ENCODE assay signal across 8 cellular contexts in the genomic region with DNA sequence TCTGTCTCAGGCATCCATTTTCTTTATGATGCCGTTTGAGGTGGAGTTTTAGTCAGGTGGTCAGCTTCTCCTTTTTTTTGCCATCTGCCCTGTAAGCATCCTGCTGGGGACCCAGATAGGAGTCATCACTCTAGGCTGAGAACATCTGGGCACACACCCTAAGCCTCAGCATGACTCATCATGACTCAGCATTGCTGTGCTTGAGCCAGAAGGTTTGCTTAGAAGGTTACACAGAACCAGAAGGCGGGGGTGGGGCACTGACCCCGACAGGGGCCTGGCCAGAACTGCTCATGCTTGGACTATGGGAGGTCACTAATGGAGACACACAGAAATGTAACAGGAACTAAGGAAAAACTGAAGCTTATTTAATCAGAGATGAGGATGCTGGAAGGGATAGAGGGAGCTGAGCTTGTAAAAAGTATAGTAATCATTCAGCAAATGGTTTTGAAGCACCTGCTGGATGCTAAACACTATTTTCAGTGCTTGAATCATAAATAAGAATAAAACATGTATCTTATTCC. TPM values are rescaled to one million over a fixed set of nuclear protein-coding genes. Genes with fewer than 3 reads are reported as not detected.
A peak's percentile ranks its signal among the peaks of the same experiment; 100 is the strongest.
DNase-seq lines count a peak whose midpoint lies in the region; ATAC-seq, FAIRE-seq and TF ChIP-seq lines count a peak whose summit lies in the region.

No MANE protein-coding gene starts in this region.

- peak; percentile 14 for FAIRE-seq in GM12892 (lab: Jason Lieb, UNC)

- H3K27ac Mint-ChIP-seq in activated T-helper 17 cell treated with anti-CD3 and anti-CD28 coated beads, Interleukin-2, amount 50 U/mL, for 72 hours, result peak overlapping the region; percentile 55
- H3K27ac Mint-ChIP-seq in T-helper 17 cell, result no peak overlapping the region

- no peaks in the 10 kb centered on the region for H3K9me3 ChIP-seq in T-helper 17 cell (ENCODE audit: control insufficient read depth, low read length, poor library complexity, severe bottlenecking)

- H3K27me3 Mint-ChIP-seq in activated T-helper 17 cell treated with anti-CD3 and anti-CD28 coated beads, Interleukin-2, amount 50 U/mL, for 72 hours, result peaks cover 6% of the 10 kb centered on the region
- H3K27me3 Mint-ChIP-seq in T-helper 17 cell, result peaks cover 15% of the 10 kb centered on the region

- no peak for TF ChIP-seq CTCF in HFF-Myc (IDR thresholded peaks at IDR 0.05; ENCODE audit: low read depth, low read length, missing control alignments)

- H3K4me3 Mint-ChIP-seq in activated T-helper 17 cell treated with anti-CD3 and anti-CD28 coated beads, Interleukin-2, amount 50 U/mL, for 72 hours, result no peak overlapping the region
- no peak overlapping the region for H3K4me3 Mint-ChIP-seq in T-helper 17 cell

- H3K9me3 Mint-ChIP-seq in activated T-helper 17 cell treated with anti-CD3 and anti-CD28 coated beads, Interleukin-2, amount 50 U/mL, for 72 hours, result no peaks in the 10 kb centered on the region

- peak; percentile 87 for ATAC-seq in activated T-helper 17 cell treated with anti-CD3 and anti-CD28 coated beads, Interleukin-2, amount 50 U/mL, for 72 hours (replicated peaks)
- no peak for ATAC-seq in T-helper 17 cell

- no peak overlapping the region for H3K4me3 ChIP-seq in HFF-Myc (replicated peaks; ENCODE audit: low read depth, low read length)

- no peak for TF ChIP-seq POLR2A in GM12892 (IDR thresholded peaks at IDR 0.05; ENCODE audit: low read depth, low read length)

- no peaks in the 10 kb centered on the region for H3K36me3 Mint-ChIP-seq in activated T-helper 17 cell treated with anti-CD3 and anti-CD28 coated beads, Interleukin-2, amount 50 U/mL, for 72 hours (ENCODE audit: low read depth)
- H3K36me3 Mint-ChIP-seq in T-helper 17 cell (ENCODE audit: low read depth), result no peaks in the 10 kb centered on the region

- peak; percentile 92 for DNase-seq in AG08396 (ENCODE audit: low spot score)
- peak; percentile 5 for DNase-seq in GM12892 (ENCODE audit: insufficient read length)
- peak; percentile 100 for DNase-seq in HFF-Myc (ENCODE audit: extremely low read depth, low read depth)
- DNase-seq in LoVo (ENCODE audit: low spot score), result peak; percentile 83
- peak; percentile 99 for DNase-seq in iris pigment epithelial cell (ENCODE audit: low read depth)
- DNase-seq in NCI-H1694 treated with DMSO at 0.1 percent for 48 hours (lab: John Stamatoyannopoulos, UW), result no peak
- DNase-seq in T-helper 17 cell, result no peak

- H3K4me1 Mint-ChIP-seq in activated T-helper 17 cell treated with anti-CD3 and anti-CD28 coated beads, Interleukin-2, amount 50 U/mL, for 72 hours, result no peaks in the 10 kb centered on the region
- H3K4me1 Mint-ChIP-seq in T-helper 17 cell, result no peaks in the 10 kb centered on the region

RNA-seq across cellular contexts. Expression of gene HBE1, which starts 10.9 kb away (rescaled TPM):
- 2.3 TPM for polyA plus RNA-seq in GM12892 (2012; ENCODE audit: missing spikeins)
- total RNA-seq in activated T-helper 17 cell treated with anti-CD3 and anti-CD28 coated beads, Interleukin-2, amount 50 U/mL, for 72 hours, result not detected
- not detected for total RNA-seq in T-helper 17 cell

RNA-seq across cellular contexts. Expression of gene OR51B4, which starts 21.1 kb away (rescaled TPM):
- polyA plus RNA-seq in GM12892 (2012; ENCODE audit: missing spikeins), result not detected
- total RNA-seq in activated T-helper 17 cell treated with anti-CD3 and anti-CD28 coated beads, Interleukin-2, amount 50 U/mL, for 72 hours, result not detected
- total RNA-seq in T-helper 17 cell, result not detected

RNA-seq across cellular contexts. Expression of gene HBG2, which starts 26.1 kb away (rescaled TPM):
- polyA plus RNA-seq in GM12892 (2012; ENCODE audit: missing spikeins), result 7.5 TPM
- not detected for total RNA-seq in activated T-helper 17 cell treated with anti-CD3 and anti-CD28 coated beads, Interleukin-2, amount 50 U/mL, for 72 hours
- 1 to 10 TPM in 1 of 2 donors, not detected in 1; 1.7 TPM for total RNA-seq in T-helper 17 cell

RNA-seq across cellular contexts. Expression of gene HBG1, which starts 31.0 kb away (rescaled TPM):
- 2.0 TPM for polyA plus RNA-seq in GM12892 (2012; ENCODE audit: missing spikeins)
- not detected for total RNA-seq in activated T-helper 17 cell treated with anti-CD3 and anti-CD28 coated beads, Interleukin-2, amount 50 U/mL, for 72 hours
- total RNA-seq in T-helper 17 cell, result not detected

RNA-seq across cellular contexts. Expression of gene OR51B2, which starts 43.5 kb away (rescaled TPM):
- polyA plus RNA-seq in GM12892 (2012; ENCODE audit: missing spikeins), result not detected
- under 1 TPM in 1 of 2 donors, not detected in 1; 0.29 TPM for total RNA-seq in activated T-helper 17 cell treated with anti-CD3 and anti-CD28 coated beads, Interleukin-2, amount 50 U/mL, for 72 hours
- not detected for total RNA-seq in T-helper 17 cell

Comparison
In these comparisons a context has a peak if more than half of its experiments do, and no peak if none do; other contexts are left out.
1. DNase-seq: peak in AG08396 (single experiment), GM12892 (single experiment), HFF-Myc (single experiment), LoVo (single experiment) and iris pigment epithelial cell (single experiment); none in NCI-H1694 treated with DMSO at 0.1 percent for 48 hours (single experiment) and T-helper 17 cell (0 of 3).